ENCODE assay signal across 8 cellular contexts in the genomic region with DNA sequence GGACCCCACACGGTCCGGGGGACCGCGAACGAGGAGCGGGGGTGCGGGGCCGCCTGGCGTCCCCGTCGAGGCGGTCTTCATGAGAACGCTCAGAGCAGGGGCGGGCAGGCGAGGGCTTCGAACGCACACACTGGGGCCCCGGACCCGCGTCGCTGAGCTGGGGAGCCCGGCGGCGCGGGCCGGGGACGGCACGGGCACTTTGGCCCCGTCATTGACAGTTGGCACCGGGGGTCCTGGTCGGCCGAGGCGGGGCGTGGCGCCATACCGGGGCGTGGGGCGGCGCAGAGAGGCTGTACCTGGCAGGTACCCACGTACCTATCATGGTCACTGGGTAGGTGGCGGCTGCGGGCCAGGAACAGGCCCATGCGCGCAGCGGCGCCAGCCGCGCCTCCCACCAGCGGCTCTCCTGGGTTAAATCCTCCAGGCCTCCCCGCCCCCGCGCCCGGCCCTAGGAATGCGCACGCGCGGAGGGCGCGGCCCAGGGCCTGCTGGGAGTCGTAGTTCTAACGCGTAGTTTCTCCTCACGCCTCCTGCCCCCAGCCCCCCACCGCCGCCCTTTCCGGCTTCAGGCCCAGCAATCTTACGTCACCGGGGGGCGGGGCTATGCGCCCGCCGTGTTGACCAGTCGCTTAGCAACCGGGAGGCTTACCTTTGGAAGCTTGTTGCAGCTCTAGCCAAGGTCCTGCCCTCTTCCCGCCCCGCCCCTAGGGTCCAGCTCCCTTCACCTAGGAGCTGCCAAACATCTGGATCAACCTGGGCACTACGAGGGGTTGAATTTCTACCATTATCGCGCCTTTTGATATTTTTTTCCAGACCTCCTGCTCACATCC. TPM values are rescaled to one million over a fixed set of nuclear protein-coding genes. Genes with fewer than 3 reads are reported as not detected.
DNase-seq lines count a peak whose midpoint lies in the region; ATAC-seq and TF ChIP-seq lines count a peak whose summit lies in the region.

A gene (plus strand): TSS at position 628 of the 830 bp plus-strand sequence.
A gene (minus strand): TSS at position 420 of the 830 bp plus-strand sequence.

- DNase-seq in CD4-positive, alpha-beta memory T cell, result peak; percentile 96 to 98 (median 97)
- peak; percentile 87 for DNase-seq in HPDE6-E6E7 (ENCODE audit: extremely low spot score)
- DNase-seq in activated T-cell treated with anti-CD3 and anti-CD28 coated beads for 4 hours, result peak; percentile 96
- DNase-seq in epithelial cell of esophagus (ENCODE audit: low read depth), result peak; percentile 99
- peak; percentile 99 for DNase-seq in midbrain (lab: John Stamatoyannopoulos, UW)
- DNase-seq in stimulated activated CD8-positive, alpha-beta memory T cell treated with anti-CD3 and anti-CD28 coated beads, Interleukin-15, amount 100 ng/mL, for 4 hours (ENCODE audit: low read depth in 2 of 2), result peak; percentile 91 to 93

- no peaks in the 10 kb centered on the region for H3K27me3 ChIP-seq in CD4-positive, alpha-beta memory T cell (ENCODE audit: insufficient read depth, low read length)
- no peaks in the 10 kb centered on the region for H3K27me3 ChIP-seq in OCI-LY1 (ENCODE audit: insufficient read depth, low read length)

- H3K4me1 ChIP-seq in CD4-positive, alpha-beta memory T cell (ENCODE audit: insufficient read depth, low read length), result peaks cover 12% of the 10 kb centered on the region
- peaks cover 8% of the 10 kb centered on the region for H3K4me1 ChIP-seq in OCI-LY1 (ENCODE audit: insufficient read depth, low read length, severe bottlenecking)

- H3K36me3 ChIP-seq in CD4-positive, alpha-beta memory T cell (ENCODE audit: insufficient read depth, low read length), result no peaks in the 10 kb centered on the region
- H3K36me3 ChIP-seq in OCI-LY1 (ENCODE audit: insufficient read depth, low read length), result no peaks in the 10 kb centered on the region

- peak within 1 kb of the TSS; percentile 79 for H2AFZ ChIP-seq in OCI-LY1 (ENCODE audit: low read length)

- no peaks in the 10 kb centered on the region for H3K9me3 ChIP-seq in CD4-positive, alpha-beta memory T cell (ENCODE audit: control insufficient read depth in 1 of 2, low read length in 2 of 2)
- no peaks in the 10 kb centered on the region for H3K9me3 ChIP-seq in OCI-LY1 (ENCODE audit: low read length)

- peak within 1 kb of the TSS; percentile 81 for H3K27ac ChIP-seq in CD4-positive, alpha-beta memory T cell (ENCODE audit: low read depth, low read length)
- no peak within 1 kb of the TSS for H3K27ac ChIP-seq in OCI-LY1 (ENCODE audit: low read depth, low read length, poor library complexity, severe bottlenecking)

- TF ChIP-seq CTCF in OCI-LY1 (IDR thresholded peaks at IDR 0.05; ENCODE audit: low read length) (no peak), epithelial cell of esophagus (IDR thresholded peaks at IDR 0.05; ENCODE audit: insufficient read depth, low read depth, low read length, missing control alignments) (no peak)

- H3K9me3 Mint-ChIP-seq in CD4-positive, alpha-beta memory T cell, result no peaks in the 10 kb centered on the region

- peak within 1 kb of the TSS; percentile 90 to 99 (median 95) for H3K4me3 Mint-ChIP-seq in CD4-positive, alpha-beta memory T cell

- POLR2A ChIA-PET in CD4-positive, alpha-beta memory T cell (lab: Charles Lee; ENCODE audit: partially characterized antibody), result interaction anchor here (0.8 kb wide), 1 partner anchor 13 kb away, joined by 3 read pairs; no protein-coding TSS in a partner anchor

- CTCF ChIA-PET in CD4-positive, alpha-beta memory T cell (lab: Charles Lee; ENCODE audit: partially characterized antibody), result no interaction called here

- no peaks in the 10 kb centered on the region for H4K20me1 ChIP-seq in OCI-LY1 (ENCODE audit: insufficient read depth, low read length)

- H3K4me1 Mint-ChIP-seq in CD4-positive, alpha-beta memory T cell, result peaks cover 8 to 18% (median 13%) of the 10 kb centered on the region in 4 donors

- H3F3A ChIP-seq in OCI-LY1 (ENCODE audit: insufficient read depth, low read length), result no peaks in the 10 kb centered on the region

- H3K4me3 ChIP-seq in CD4-positive, alpha-beta memory T cell (ENCODE audit: low read length in 2 of 2), result peak within 1 kb of the TSS; percentile 31 to 73
- H3K4me3 ChIP-seq in OCI-LY1 (ENCODE audit: low read depth, low read length, poor library complexity, severe bottlenecking) (peak within 1 kb of the TSS; percentile 88), epithelial cell of esophagus (ENCODE audit: low read length) (peak within 1 kb of the TSS; percentile 57)

- ATAC-seq in GM19468 (IDR thresholded peaks at IDR 0.05; ENCODE audit: extremely low read depth, unreplicated experiment), result peak; percentile 97

- H3K27ac Mint-ChIP-seq in CD4-positive, alpha-beta memory T cell, result peak within 1 kb of the TSS; percentile 93 to 99 (median 97)

- H3K36me3 Mint-ChIP-seq in CD4-positive, alpha-beta memory T cell, result peaks cover 0 to 2% of the 10 kb centered on the region in 2 donors

- H3K27me3 Mint-ChIP-seq in CD4-positive, alpha-beta memory T cell, result no peaks in the 10 kb centered on the region

- H3K9ac ChIP-seq in OCI-LY1 (ENCODE audit: low read length), result peak within 1 kb of the TSS; percentile 67

- no peaks in the 10 kb centered on the region for H3K9me2 ChIP-seq in OCI-LY1 (ENCODE audit: low read depth, low read length)

- peak within 1 kb of the TSS; percentile 87 for H3K4me2 ChIP-seq in OCI-LY1 (ENCODE audit: low read length)

- intact Hi-C loops in CD4-positive, alpha-beta memory T cell (cut with micrococcal nuclease), result loop anchor here (1.0 to 5.0 kb wide), 2 partner anchors 687 to 1335 kb away; a partner anchor contains a TSS

- no peaks in the 10 kb centered on the region for H3K79me2 ChIP-seq in OCI-LY1 (ENCODE audit: insufficient read depth, low read length)

RNA-seq across cellular contexts. Expression of the first gene that starts in this region (rescaled TPM):
- total RNA-seq in CD4-positive, alpha-beta memory T cell, result under 1 TPM in 1 of 2 experiments, not detected in 1; 0.81 TPM
- polyA plus RNA-seq in CD4-positive, alpha-beta memory T cell, result 1 to 10 TPM in 1 of 2 donors, under 1 TPM in 1; 0.21 to 1.5 TPM

RNA-seq across cellular contexts. Expression of the second gene that starts in this region (rescaled TPM):
- 1 to 10 TPM; 3.2 to 5.3 TPM for total RNA-seq in CD4-positive, alpha-beta memory T cell
- polyA plus RNA-seq in CD4-positive, alpha-beta memory T cell, result 1 to 10 TPM in 1 of 2 donors, under 1 TPM in 1; 0.50 to 2.6 TPM
